In the genomic region with DNA sequence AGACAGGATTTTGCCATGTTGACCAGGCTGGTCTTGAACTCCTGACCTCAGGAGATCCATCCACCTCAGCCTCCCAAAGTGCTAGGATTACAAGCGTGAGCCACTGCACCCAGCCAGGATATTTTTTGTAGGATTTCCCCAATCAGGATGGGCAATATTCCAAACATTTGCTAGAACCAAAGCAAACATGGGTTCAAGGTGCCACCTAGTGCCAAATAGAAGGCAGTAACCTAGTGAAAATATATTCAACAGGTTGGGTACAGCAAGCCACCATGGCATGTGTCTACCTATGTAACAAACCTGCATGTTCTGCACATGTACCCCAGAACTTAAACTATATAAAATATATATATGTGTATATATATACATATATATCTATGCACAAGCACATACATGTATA, we compare ENCODE assay signal across 21 cellular contexts.
A peak's percentile ranks its signal among the peaks of the same experiment; 100 is the strongest.
DNase-seq lines count a peak whose midpoint lies in the region; ATAC-seq and TF ChIP-seq lines count a peak whose summit lies in the region.
"Had no signal": no experiment of that assay in that cellular context is flagged by ENCODE, and none has a peak within 500 bp of the region (broad histone marks: within the 10 kb centered on the region; RNA-seq: fewer than 3 reads in every experiment).

No MANE protein-coding gene starts in this region.

- H4K20me1 ChIP-seq in H9 (ENCODE audit: control insufficient read depth, insufficient read depth, insufficient read length) = no peaks in the 10 kb centered on the region

- H2BK120ac ChIP-seq in H9 (ENCODE audit: low read depth, low read length, poor library complexity, severe bottlenecking) (no peak overlapping the region), neuronal stem cell (ENCODE audit: low read depth, low read length) (no peak overlapping the region)

- H3K36me3 ChIP-seq in iPS DF 6.9 (ENCODE audit: control insufficient read depth, insufficient read depth, low read length) (no peaks in the 10 kb centered on the region), neuronal stem cell (replicated peaks in 1 of 2; ENCODE audit: control insufficient read depth in 2 of 2, insufficient read depth in 2 of 2, low read length in 2 of 2) (no peaks in the 10 kb centered on the region)

- H4K8ac ChIP-seq in H9 (replicated peaks; ENCODE audit: insufficient read length, low read depth, low read length) = no peak overlapping the region
- no peak overlapping the region for H4K8ac ChIP-seq in neuronal stem cell (ENCODE audit: low read depth, low read length)

- no peaks in the 10 kb centered on the region for H3K9me3 ChIP-seq in H9 (ENCODE audit: control insufficient read depth, low read depth, low read length)
- no peaks in the 10 kb centered on the region for H3K9me3 ChIP-seq in iPS DF 6.9 (ENCODE audit: control insufficient read depth, insufficient read depth, low read length)
- peaks cover 0 to 5% of the 10 kb centered on the region in 2 donors for H3K9me3 ChIP-seq in neuronal stem cell (replicated peaks in 1 of 2; ENCODE audit: control insufficient read depth in 2 of 2, insufficient read depth in 1 of 2, low read depth in 1 of 2, low read length in 2 of 2)
- H3K9me3 ChIP-seq: psoas muscle had no signal

- no peak overlapping the region for H3K18ac ChIP-seq in H9 (ENCODE audit: insufficient read length, low read depth, low read length)
- H3K18ac ChIP-seq in neuronal stem cell (ENCODE audit: low read length) = no peak overlapping the region

- H3K79me2 ChIP-seq in H9 (ENCODE audit: insufficient read depth, low read length) = no peaks in the 10 kb centered on the region

- H2AFZ ChIP-seq in H9 (ENCODE audit: low read length) (no peak overlapping the region), neuronal stem cell (ENCODE audit: low read length) (no peak overlapping the region)

- H3K4me3 ChIP-seq in iPS DF 6.9 (ENCODE audit: low read length) (no peak overlapping the region), neuronal stem cell (ENCODE audit: low read length in 2 of 2) (no peak overlapping the region)
- H3K4me3 ChIP-seq: psoas muscle had no signal

- ATAC-seq in HG02884 (IDR thresholded peaks at IDR 0.05; ENCODE audit: unreplicated experiment) = no peak
- ATAC-seq: activated T-cell treated with anti-CD3 and anti-CD28 coated beads, Interleukin-2, amount 50 U/mL, for 4 hours; Panc1; psoas muscle; T-cell had no signal

- H4K91ac ChIP-seq in H9 (ENCODE audit: insufficient read length, low read depth, low read length) (no peak overlapping the region), neuronal stem cell (ENCODE audit: low read depth, low read length, poor library complexity) (no peak overlapping the region)

- H3K4me1 Mint-ChIP-seq in H9 = no peaks in the 10 kb centered on the region
- H3K4me1 Mint-ChIP-seq: activated CD4-positive, alpha-beta T cell treated with anti-CD3 and anti-CD28 coated beads, Interleukin-2, amount 10 ng/mL, durations not matched to agents 7 days and 5 days; B cell; T-cell had no signal

- H4K5ac ChIP-seq in H9 (ENCODE audit: insufficient read length, low read depth, low read length) = no peak overlapping the region

- H2BK5ac ChIP-seq in H9 (ENCODE audit: insufficient read length, low read length) = no peak overlapping the region
- no peak overlapping the region for H2BK5ac ChIP-seq in neuronal stem cell (ENCODE audit: low read length)

- H3K27ac Mint-ChIP-seq in H9 = no peak overlapping the region
- H3K27ac Mint-ChIP-seq: activated CD4-positive, alpha-beta T cell treated with anti-CD3 and anti-CD28 coated beads, Interleukin-2, amount 10 ng/mL, durations not matched to agents 7 days and 5 days; B cell; T-cell had no signal

- no peak overlapping the region for H3K27ac ChIP-seq in H9 (ENCODE audit: insufficient read length, low read depth, low read length)
- H3K27ac ChIP-seq in iPS DF 6.9 (ENCODE audit: low read length) = no peak overlapping the region
- H3K27ac ChIP-seq in neuronal stem cell (replicated peaks; ENCODE audit: low read length) = no peak overlapping the region
- H3K27ac ChIP-seq: epithelial cell of prostate, psoas muscle had no signal

- no peak overlapping the region for H3K4me3 Mint-ChIP-seq in H9
- H3K4me3 Mint-ChIP-seq: activated CD4-positive, alpha-beta T cell treated with anti-CD3 and anti-CD28 coated beads, Interleukin-2, amount 10 ng/mL, durations not matched to agents 7 days and 5 days; activated T-cell treated with anti-CD3 and anti-CD28 coated beads, Interleukin-2, amount 50 U/mL, for 4 hours; B cell; T-cell had no signal

- H3T11ph ChIP-seq in H9 (ENCODE audit: low read length) = no peak overlapping the region

- peak; percentile 48 for DNase-seq in ACHN
- DNase-seq in H9 = no peak
- peak; percentile 4 for DNase-seq in OCI-M1 (lab: John Stamatoyannopoulos, UW)
- DNase-seq in iPS DF 6.9 (ENCODE audit: low read depth, low spot score) = peak; percentile 4
- no peak for DNase-seq in neuronal stem cell (ENCODE audit: low spot score)
- no peak for DNase-seq in activated CD4-positive, alpha-beta T cell treated with anti-CD3 and anti-CD28 coated beads for 48 hours
- DNase-seq in activated CD4-positive, alpha-beta T cell treated with anti-CD3 and anti-CD28 coated beads, Interleukin-2, amount 50 U/mL, for 1 hour = no peak
- DNase-seq: activated CD4-positive, alpha-beta T cell treated with anti-CD3 and anti-CD28 coated beads, Interleukin-2, amount 10 ng/mL, durations not matched to agents 7 days and 5 days; activated T-cell treated with anti-CD3 and anti-CD28 coated beads, Interleukin-2, amount 50 U/mL, for 4 hours; cerebellar nuclear complex; DND-41; kidney glomerular epithelial cell; NCI-H345; psoas muscle; stimulated activated CD4-positive, alpha-beta T cell treated with anti-CD3 and anti-CD28 coated beads, Interleukin-15, amount 100 ng/mL, for 24 hours; substantia nigra; T-cell had no signal

- WGBS in H9 (ENCODE audit: extremely low coverage, insufficient read length, low lambda C conversion rate) = no CpG with 5 or more reads among the region's 1 CpG
- no CpG with 5 or more reads among the region's 1 CpG for WGBS in iPS DF 6.9 (ENCODE audit: insufficient coverage, insufficient read length)
- no CpG with 5 or more reads among the region's 1 CpG for WGBS in neuronal stem cell (ENCODE audit: extremely low coverage in 2 of 2, insufficient read length in 2 of 2, insufficient replicate concordance in 1 of 2), 2 donors

- H3K79me1 ChIP-seq in H9 (ENCODE audit: insufficient read depth, low read depth, low read length, poor library complexity, severe bottlenecking) (no peaks in the 10 kb centered on the region), neuronal stem cell (ENCODE audit: low read depth, low read length) (no peaks in the 10 kb centered on the region)

- H3K4me1 ChIP-seq in H9 (ENCODE audit: insufficient read depth, low read length) = no peaks in the 10 kb centered on the region
- no peaks in the 10 kb centered on the region for H3K4me1 ChIP-seq in iPS DF 6.9 (ENCODE audit: control insufficient read depth, insufficient read depth, low read length)
- no peaks in the 10 kb centered on the region for H3K4me1 ChIP-seq in neuronal stem cell (ENCODE audit: control insufficient read depth in 2 of 2, insufficient read depth in 1 of 2, low read depth in 1 of 2, low read length in 2 of 2)
- H3K4me1 ChIP-seq: psoas muscle had no signal

- no peaks in the 10 kb centered on the region for H3K27me3 Mint-ChIP-seq in H9 (ENCODE audit: low read depth)
- H3K27me3 Mint-ChIP-seq: activated CD4-positive, alpha-beta T cell treated with anti-CD3 and anti-CD28 coated beads, Interleukin-2, amount 10 ng/mL, durations not matched to agents 7 days and 5 days; B cell; T-cell had no signal

- H3K36me3 Mint-ChIP-seq in H9 (ENCODE audit: insufficient read depth in 1 of 3, low read depth in 3 of 3) = peaks cover 6 to 24% (median 12%) of the 10 kb centered on the region in 3 experiments; a peak in 6 of 7 replicates
- H3K36me3 Mint-ChIP-seq: T-cell had no signal

- no peak overlapping the region for H2BK12ac ChIP-seq in H9 (ENCODE audit: insufficient read length, low read depth, low read length)
- no peak overlapping the region for H2BK12ac ChIP-seq in neuronal stem cell (ENCODE audit: low read length)

- H3K27me3 ChIP-seq in H9 (ENCODE audit: insufficient read depth, low read length) (no peaks in the 10 kb centered on the region), iPS DF 6.9 (ENCODE audit: control insufficient read depth, insufficient read depth, low read length) (no peaks in the 10 kb centered on the region), neuronal stem cell (ENCODE audit: control insufficient read depth in 3 of 3, insufficient read depth in 3 of 3, low read depth in 1 of 3, low read length in 3 of 3) (no peaks in the 10 kb centered on the region)

- H3K23ac ChIP-seq in H9 (ENCODE audit: insufficient read length, low read depth, low read length) (no peak overlapping the region), neuronal stem cell (ENCODE audit: low read depth, low read length, poor library complexity) (no peak overlapping the region)

- H3K4me2 ChIP-seq in H9 (ENCODE audit: insufficient read depth, insufficient read length, low read length) (no peak overlapping the region), neuronal stem cell (ENCODE audit: insufficient read depth, low read length, poor library complexity, severe bottlenecking) (no peak overlapping the region)

- H3K9me3 Mint-ChIP-seq in H9 = peaks cover 22 to 28% of the 10 kb centered on the region in 2 experiments

- H2AK5ac ChIP-seq in H9 (ENCODE audit: insufficient read length, low read length) = no peak overlapping the region
- no peak overlapping the region for H2AK5ac ChIP-seq in neuronal stem cell (ENCODE audit: low read depth, low read length)

- no peak overlapping the region for H3K56ac ChIP-seq in H9 (ENCODE audit: insufficient read length, low read depth, low read length)

- no peak overlapping the region for H3K14ac ChIP-seq in H9 (ENCODE audit: insufficient read depth, low read length)
- no peak overlapping the region for H3K14ac ChIP-seq in neuronal stem cell (ENCODE audit: low read length)

- H2BK20ac ChIP-seq in H9 (ENCODE audit: low read depth, low read length, poor library complexity, severe bottlenecking) = no peak overlapping the region

- H3K9ac ChIP-seq in H9 (ENCODE audit: extremely low read depth, insufficient read length, low read length) (no peak overlapping the region), neuronal stem cell (ENCODE audit: low read depth, low read length, poor library complexity) (no peak overlapping the region)

- TF ChIP-seq CTCF in H9 (conservative IDR thresholded peaks at IDR 0.05) = peak; percentile 62

- H3K4ac ChIP-seq in H9 (ENCODE audit: low read depth, low read length) (no peak overlapping the region), neuronal stem cell (ENCODE audit: low read length) (no peak overlapping the region)

- no peaks in the 10 kb centered on the region for H3K23me2 ChIP-seq in H9 (ENCODE audit: insufficient read length, low read depth, low read length, poor library complexity, severe bottlenecking)

- in situ Hi-C loops in ACHN (cut with HindIII; ENCODE audit: low pct_ligation_motif_present, low pct_unique_long_range_greater_than_20kb, low sequenced_read_pairs) = no loop called here

- H2BK15ac ChIP-seq in H9 (ENCODE audit: low read depth, low read length) (no peak overlapping the region), neuronal stem cell (ENCODE audit: low read length) (no peak overlapping the region)

Comparison
In these comparisons a context has a peak if more than half of its experiments do, and no peak if none do; other contexts are left out.
1. DNase-seq: peak in ACHN (single experiment), OCI-M1 (single experiment) and iPS DF 6.9 (single experiment); none in H9 (single experiment), neuronal stem cell (single experiment), activated CD4-positive, alpha-beta T cell treated with anti-CD3 and anti-CD28 coated beads for 48 hours (single experiment) and activated CD4-positive, alpha-beta T cell treated with anti-CD3 and anti-CD28 coated beads, Interleukin-2, amount 50 U/mL, for 1 hour (single experiment).